In genomic region chr4:173485164-173485563, GRCh38 we compare ENCODE assay signal across 1 cellular context.
TF ChIP-seq lines count a peak whose summit lies in the region.

No MANE protein-coding gene starts in this region.

TF ChIP-seq in K562, 482 proteins besides CTCF, POLR2A, EP300 and RAD21 (continued from another document):
- TF ChIP-seq, protein P1, sequence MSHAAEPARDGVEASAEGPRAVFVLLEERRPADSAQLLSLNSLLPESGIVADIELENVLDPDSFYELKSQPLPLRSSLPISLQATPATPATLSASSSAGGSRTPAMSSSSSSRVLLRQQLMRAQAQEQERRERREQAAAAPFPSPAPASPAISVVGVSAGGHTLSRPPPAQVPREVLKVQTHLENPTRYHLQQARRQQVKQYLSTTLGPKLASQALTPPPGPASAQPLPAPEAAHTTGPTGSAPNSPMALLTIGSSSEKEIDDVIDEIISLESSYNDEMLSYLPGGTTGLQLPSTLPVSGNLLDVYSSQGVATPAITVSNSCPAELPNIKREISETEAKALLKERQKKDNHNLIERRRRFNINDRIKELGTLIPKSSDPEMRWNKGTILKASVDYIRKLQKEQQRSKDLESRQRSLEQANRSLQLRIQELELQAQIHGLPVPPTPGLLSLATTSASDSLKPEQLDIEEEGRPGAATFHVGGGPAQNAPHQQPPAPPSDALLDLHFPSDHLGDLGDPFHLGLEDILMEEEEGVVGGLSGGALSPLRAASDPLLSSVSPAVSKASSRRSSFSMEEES (CRISPR knock-in tag; IDR thresholded peaks at IDR 0.05), result peak; percentile 61
